In the genomic region with DNA sequence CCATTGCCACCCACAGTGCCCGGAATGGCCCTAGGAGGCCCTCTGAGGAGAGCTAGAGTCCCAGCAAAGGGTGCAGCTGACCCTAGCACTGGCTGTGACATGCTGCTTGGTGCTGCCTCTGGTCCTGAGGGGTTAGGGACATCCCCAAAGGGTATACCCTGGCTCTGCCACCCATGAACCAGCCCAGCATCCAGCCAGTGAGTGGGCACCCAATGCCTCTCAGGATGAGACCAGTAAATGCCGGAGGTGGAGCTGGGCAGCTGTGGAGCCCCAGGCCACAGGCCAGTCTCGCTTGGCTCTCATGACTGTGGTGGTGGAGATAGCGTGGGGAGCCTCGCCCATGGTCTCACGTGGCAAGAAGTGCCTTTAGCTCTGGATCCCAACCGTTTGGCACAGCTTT, we compare ENCODE assay signal across 2 cellular contexts.
TF ChIP-seq lines count a peak whose summit lies in the region.

No MANE protein-coding gene starts in this region.

TF ChIP-seq in HCT116, 20 proteins besides CTCF, POLR2A, EP300 and RAD21:
- TF ChIP-seq SRF (IDR thresholded peaks at IDR 0.05; ENCODE audit: low read depth) (no peak), CBX3 (IDR thresholded peaks at IDR 0.05; ENCODE audit: low read depth) (no peak), POLR2AphosphoS5 (IDR thresholded peaks at IDR 0.05; ENCODE audit: low read depth, low read length) (no peak), ELF1 (IDR thresholded peaks at IDR 0.05; ENCODE audit: borderline replicate concordance, low read depth) (no peak), CEBPB (IDR thresholded peaks at IDR 0.05; ENCODE audit: low read depth) (no peak), EZH2 (IDR thresholded peaks at IDR 0.05) (no peak), SIN3A (IDR thresholded peaks at IDR 0.05; ENCODE audit: low read depth) (no peak), EZH2phosphoT487 (IDR thresholded peaks at IDR 0.05; ENCODE audit: borderline replicate concordance) (no peak), SP1 (IDR thresholded peaks at IDR 0.05; ENCODE audit: low read depth) (no peak), ZFX (IDR thresholded peaks at IDR 0.05) (no peak)

TF ChIP-seq in GM12878, 131 proteins besides CTCF, POLR2A, EP300 and RAD21:
- TF ChIP-seq SIN3A (IDR thresholded peaks at IDR 0.05; ENCODE audit: low read depth, low read length) (no peak), DPF2 (IDR thresholded peaks at IDR 0.05) (no peak), CHD4 (IDR thresholded peaks at IDR 0.05) (no peak), STAT3 (IDR thresholded peaks at IDR 0.05; ENCODE audit: low read depth, low read length) (no peak), IRF5 (IDR thresholded peaks at IDR 0.05; ENCODE audit: borderline replicate concordance) (no peak), REST (IDR thresholded peaks at IDR 0.05; ENCODE audit: low read depth, low read length) (no peak), SMAD5 (IDR thresholded peaks at IDR 0.05; ENCODE audit: low read depth) (no peak), IRF4 (IDR thresholded peaks at IDR 0.05; ENCODE audit: low read depth, low read length) (no peak), ESRRA (IDR thresholded peaks at IDR 0.05; ENCODE audit: low read length) (no peak), EGR1 (IDR thresholded peaks at IDR 0.05; ENCODE audit: borderline replicate concordance in 1 of 2, low read depth in 2 of 2, low read length in 2 of 2) (no peak)
- TF ChIP-seq, protein P1, sequence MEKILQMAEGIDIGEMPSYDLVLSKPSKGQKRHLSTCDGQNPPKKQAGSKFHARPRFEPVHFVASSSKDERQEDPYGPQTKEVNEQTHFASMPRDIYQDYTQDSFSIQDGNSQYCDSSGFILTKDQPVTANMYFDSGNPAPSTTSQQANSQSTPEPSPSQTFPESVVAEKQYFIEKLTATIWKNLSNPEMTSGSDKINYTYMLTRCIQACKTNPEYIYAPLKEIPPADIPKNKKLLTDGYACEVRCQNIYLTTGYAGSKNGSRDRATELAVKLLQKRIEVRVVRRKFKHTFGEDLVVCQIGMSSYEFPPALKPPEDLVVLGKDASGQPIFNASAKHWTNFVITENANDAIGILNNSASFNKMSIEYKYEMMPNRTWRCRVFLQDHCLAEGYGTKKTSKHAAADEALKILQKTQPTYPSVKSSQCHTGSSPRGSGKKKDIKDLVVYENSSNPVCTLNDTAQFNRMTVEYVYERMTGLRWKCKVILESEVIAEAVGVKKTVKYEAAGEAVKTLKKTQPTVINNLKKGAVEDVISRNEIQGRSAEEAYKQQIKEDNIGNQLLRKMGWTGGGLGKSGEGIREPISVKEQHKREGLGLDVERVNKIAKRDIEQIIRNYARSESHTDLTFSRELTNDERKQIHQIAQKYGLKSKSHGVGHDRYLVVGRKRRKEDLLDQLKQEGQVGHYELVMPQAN (conservative IDR thresholded peaks at IDR 0.05), result no peak
- TF ChIP-seq, protein P2, sequence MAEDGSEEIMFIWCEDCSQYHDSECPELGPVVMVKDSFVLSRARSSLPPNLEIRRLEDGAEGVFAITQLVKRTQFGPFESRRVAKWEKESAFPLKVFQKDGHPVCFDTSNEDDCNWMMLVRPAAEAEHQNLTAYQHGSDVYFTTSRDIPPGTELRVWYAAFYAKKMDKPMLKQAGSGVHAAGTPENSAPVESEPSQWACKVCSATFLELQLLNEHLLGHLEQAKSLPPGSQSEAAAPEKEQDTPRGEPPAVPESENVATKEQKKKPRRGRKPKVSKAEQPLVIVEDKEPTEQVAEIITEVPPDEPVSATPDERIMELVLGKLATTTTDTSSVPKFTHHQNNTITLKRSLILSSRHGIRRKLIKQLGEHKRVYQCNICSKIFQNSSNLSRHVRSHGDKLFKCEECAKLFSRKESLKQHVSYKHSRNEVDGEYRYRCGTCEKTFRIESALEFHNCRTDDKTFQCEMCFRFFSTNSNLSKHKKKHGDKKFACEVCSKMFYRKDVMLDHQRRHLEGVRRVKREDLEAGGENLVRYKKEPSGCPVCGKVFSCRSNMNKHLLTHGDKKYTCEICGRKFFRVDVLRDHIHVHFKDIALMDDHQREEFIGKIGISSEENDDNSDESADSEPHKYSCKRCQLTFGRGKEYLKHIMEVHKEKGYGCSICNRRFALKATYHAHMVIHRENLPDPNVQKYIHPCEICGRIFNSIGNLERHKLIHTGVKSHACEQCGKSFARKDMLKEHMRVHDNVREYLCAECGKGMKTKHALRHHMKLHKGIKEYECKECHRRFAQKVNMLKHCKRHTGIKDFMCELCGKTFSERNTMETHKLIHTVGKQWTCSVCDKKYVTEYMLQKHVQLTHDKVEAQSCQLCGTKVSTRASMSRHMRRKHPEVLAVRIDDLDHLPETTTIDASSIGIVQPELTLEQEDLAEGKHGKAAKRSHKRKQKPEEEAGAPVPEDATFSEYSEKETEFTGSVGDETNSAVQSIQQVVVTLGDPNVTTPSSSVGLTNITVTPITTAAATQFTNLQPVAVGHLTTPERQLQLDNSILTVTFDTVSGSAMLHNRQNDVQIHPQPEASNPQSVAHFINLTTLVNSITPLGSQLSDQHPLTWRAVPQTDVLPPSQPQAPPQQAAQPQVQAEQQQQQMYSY (CRISPR knock-in tag; IDR thresholded peaks at IDR 0.05), result no peak
- TF ChIP-seq, protein P3, sequence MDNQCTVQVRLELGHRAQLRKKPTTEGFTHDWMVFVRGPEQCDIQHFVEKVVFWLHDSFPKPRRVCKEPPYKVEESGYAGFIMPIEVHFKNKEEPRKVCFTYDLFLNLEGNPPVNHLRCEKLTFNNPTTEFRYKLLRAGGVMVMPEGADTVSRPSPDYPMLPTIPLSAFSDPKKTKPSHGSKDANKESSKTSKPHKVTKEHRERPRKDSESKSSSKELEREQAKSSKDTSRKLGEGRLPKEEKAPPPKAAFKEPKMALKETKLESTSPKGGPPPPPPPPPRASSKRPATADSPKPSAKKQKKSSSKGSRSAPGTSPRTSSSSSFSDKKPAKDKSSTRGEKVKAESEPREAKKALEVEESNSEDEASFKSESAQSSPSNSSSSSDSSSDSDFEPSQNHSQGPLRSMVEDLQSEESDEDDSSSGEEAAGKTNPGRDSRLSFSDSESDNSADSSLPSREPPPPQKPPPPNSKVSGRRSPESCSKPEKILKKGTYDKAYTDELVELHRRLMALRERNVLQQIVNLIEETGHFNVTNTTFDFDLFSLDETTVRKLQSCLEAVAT (IDR thresholded peaks at IDR 0.05), result no peak
- TF ChIP-seq, protein P4, sequence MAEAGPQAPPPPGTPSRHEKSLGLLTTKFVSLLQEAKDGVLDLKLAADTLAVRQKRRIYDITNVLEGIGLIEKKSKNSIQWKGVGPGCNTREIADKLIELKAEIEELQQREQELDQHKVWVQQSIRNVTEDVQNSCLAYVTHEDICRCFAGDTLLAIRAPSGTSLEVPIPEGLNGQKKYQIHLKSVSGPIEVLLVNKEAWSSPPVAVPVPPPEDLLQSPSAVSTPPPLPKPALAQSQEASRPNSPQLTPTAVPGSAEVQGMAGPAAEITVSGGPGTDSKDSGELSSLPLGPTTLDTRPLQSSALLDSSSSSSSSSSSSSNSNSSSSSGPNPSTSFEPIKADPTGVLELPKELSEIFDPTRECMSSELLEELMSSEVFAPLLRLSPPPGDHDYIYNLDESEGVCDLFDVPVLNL (IDR thresholded peaks at IDR 0.05; ENCODE audit: low read depth, low read length), result no peak
